32 cellular contexts compared by ENCODE assay signal in the genomic region with DNA sequence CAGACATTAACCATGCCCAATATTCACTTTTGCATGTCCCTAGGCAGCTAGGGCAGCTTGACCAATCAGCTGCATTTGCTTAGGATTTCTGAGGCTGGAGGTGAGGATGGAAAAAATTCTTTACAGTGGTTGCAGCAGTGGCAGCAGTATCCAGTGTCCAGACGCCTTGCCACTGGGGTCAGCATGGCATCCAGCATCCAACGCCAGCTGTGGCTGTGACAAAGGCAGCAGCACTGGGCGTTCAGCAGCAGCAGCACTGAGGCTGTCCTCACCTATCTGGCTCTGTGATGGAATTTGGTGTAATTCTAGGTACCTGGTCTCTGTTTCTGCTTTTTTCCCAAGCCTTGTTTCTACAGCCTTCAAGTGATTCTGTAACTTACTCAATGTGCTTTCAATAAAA. TPM values are rescaled to one million over a fixed set of nuclear protein-coding genes. Genes with fewer than 3 reads are reported as not detected.
"Had no signal": no experiment of that assay in that cellular context is flagged by ENCODE, and none has a peak within 500 bp of the region (broad histone marks: within the 10 kb centered on the region; RNA-seq: fewer than 3 reads in every experiment).

No MANE protein-coding gene starts in this region.

- H3K27ac ChIP-seq: KMS-11, SJSA1, WERI-Rb-1 had no signal

- DNase-seq: activated CD4-positive, alpha-beta T cell treated with anti-CD3 and anti-CD28 coated beads for 1 hour; activated CD4-positive, alpha-beta T cell treated with anti-CD3 and anti-CD28 coated beads, Interleukin-2, amount 10 ng/mL, durations not matched to agents 24 days and 14 days; activated CD4-positive, alpha-beta T cell treated with anti-CD3 and anti-CD28 coated beads, Interleukin-2, amount 50 U/mL, for 4 hours; activated CD4-positive, CD25-positive, alpha-beta regulatory T cell; activated CD8-positive, alpha-beta T cell treated with anti-CD3 and anti-CD28 coated beads for 36 hours; activated naive CD4-positive, alpha-beta T cell treated with anti-CD3 and anti-CD28 coated beads, Interleukin-2, amount 10 ng/mL, durations not matched to agents 7 days and 5 days; activated naive CD8-positive, alpha-beta T cell treated with anti-CD3 and anti-CD28 coated beads, Interleukin-2, amount 50 U/mL, for 24 hours; activated T-cell treated with anti-CD3 and anti-CD28 coated beads, Interleukin-2, amount 50 U/mL, for 24 hours; cerebellar nuclear complex; MM.1S; MV-4-11; NCI-H1092; NCI-H1436 treated with DMSO at 0.1 percent for 48 hours; NCI-H1694 treated with DMSO at 0.1 percent for 48 hours; NCI-H2029; NCI-H510A; NCI-H526; NCI-H748 treated with DMSO at 0.1 percent for 48 hours; SHP77 treated with DMSO at 0.1 percent for 48 hours; SW 1271; T-helper 1 cell; T-helper 2 cell; T1000; WERI-Rb-1 had no signal

- H3K4me2 ChIP-seq: KMS-11 had no signal

- H3K4me3 Mint-ChIP-seq: activated CD4-positive, alpha-beta T cell treated with anti-CD3 and anti-CD28 coated beads, Interleukin-2, amount 10 ng/mL, durations not matched to agents 24 days and 14 days; activated CD8-positive, alpha-beta T cell treated with anti-CD3 and anti-CD28 coated beads for 36 hours; activated naive CD4-positive, alpha-beta T cell treated with anti-CD3 and anti-CD28 coated beads, Interleukin-2, amount 10 ng/mL, durations not matched to agents 7 days and 5 days; activated naive CD8-positive, alpha-beta T cell; activated naive CD8-positive, alpha-beta T cell treated with anti-CD3 and anti-CD28 coated beads, Interleukin-2, amount 50 U/mL, for 24 hours; activated T-cell treated with anti-CD3 and anti-CD28 coated beads, Interleukin-2, amount 50 U/mL, for 24 hours; brain had no signal

- H3K27me3 ChIP-seq: SJSA1 had no signal

- H3K9me3 Mint-ChIP-seq: activated CD4-positive, alpha-beta T cell treated with anti-CD3 and anti-CD28 coated beads, Interleukin-2, amount 10 ng/mL, durations not matched to agents 24 days and 14 days; activated CD8-positive, alpha-beta T cell treated with anti-CD3 and anti-CD28 coated beads for 36 hours; activated naive CD4-positive, alpha-beta T cell treated with anti-CD3 and anti-CD28 coated beads, Interleukin-2, amount 10 ng/mL, durations not matched to agents 7 days and 5 days; activated naive CD8-positive, alpha-beta T cell treated with anti-CD3 and anti-CD28 coated beads, Interleukin-2, amount 50 U/mL, for 24 hours; activated T-cell treated with anti-CD3 and anti-CD28 coated beads, Interleukin-2, amount 50 U/mL, for 24 hours; activated T-helper 2 cell treated with anti-CD3 and anti-CD28 coated beads, Interferon-gamma antibody, Interleukin-2, Interleukin-4, amounts not matched to agents 10 μg/mL and 5 μg/mL and 100 μg/mL, durations not matched to agents 14 hours and 24 hours and 36 hours; brain had no signal

- H3K4me3 ChIP-seq: SJSA1 had no signal

- H3K27me3 Mint-ChIP-seq: activated CD8-positive, alpha-beta T cell treated with anti-CD3 and anti-CD28 coated beads for 36 hours; activated naive CD8-positive, alpha-beta T cell; activated naive CD8-positive, alpha-beta T cell treated with anti-CD3 and anti-CD28 coated beads, Interleukin-2, amount 50 U/mL, for 24 hours; activated T-cell treated with anti-CD3 and anti-CD28 coated beads, Interleukin-2, amount 50 U/mL, for 24 hours; brain had no signal

- FAIRE-seq: bronchial epithelial cell had no signal

- H3K36me3 Mint-ChIP-seq: activated naive CD4-positive, alpha-beta T cell treated with anti-CD3 and anti-CD28 coated beads, Interleukin-2, amount 10 ng/mL, durations not matched to agents 7 days and 5 days; activated naive CD8-positive, alpha-beta T cell; brain had no signal

- H3K9me3 ChIP-seq: SJSA1 had no signal

- ATAC-seq: activated CD8-positive, alpha-beta T cell treated with anti-CD3 and anti-CD28 coated beads for 36 hours; activated naive CD8-positive, alpha-beta T cell treated with anti-CD3 and anti-CD28 coated beads, Interleukin-2, amount 50 U/mL, for 24 hours had no signal

- H3K27ac Mint-ChIP-seq: activated CD4-positive, alpha-beta T cell treated with anti-CD3 and anti-CD28 coated beads, Interleukin-2, amount 10 ng/mL, durations not matched to agents 24 days and 14 days; activated CD8-positive, alpha-beta T cell treated with anti-CD3 and anti-CD28 coated beads for 36 hours; activated naive CD8-positive, alpha-beta T cell; activated naive CD8-positive, alpha-beta T cell treated with anti-CD3 and anti-CD28 coated beads, Interleukin-2, amount 50 U/mL, for 24 hours; activated T-cell treated with anti-CD3 and anti-CD28 coated beads, Interleukin-2, amount 50 U/mL, for 24 hours; activated T-helper 2 cell treated with anti-CD3 and anti-CD28 coated beads, Interferon-gamma antibody, Interleukin-2, Interleukin-4, amounts not matched to agents 10 μg/mL and 5 μg/mL and 100 μg/mL, durations not matched to agents 14 hours and 24 hours and 36 hours; brain had no signal

- H3K4me1 ChIP-seq: SJSA1 had no signal

- H3K9ac ChIP-seq: KMS-11 had no signal

- H3K36me3 ChIP-seq: SJSA1, WERI-Rb-1 had no signal

RNA-seq across cellular contexts. Expression of a gene that starts 15.5 kb away (rescaled TPM):
- total RNA-seq: activated CD4-positive, alpha-beta T cell treated with anti-CD3 and anti-CD28 coated beads, Interleukin-2, amount 10 ng/mL, durations not matched to agents 24 days and 14 days; activated CD8-positive, alpha-beta T cell treated with anti-CD3 and anti-CD28 coated beads for 36 hours; activated T-helper 2 cell treated with anti-CD3 and anti-CD28 coated beads, Interferon-gamma antibody, Interleukin-2, Interleukin-4, amounts not matched to agents 10 μg/mL and 5 μg/mL and 100 μg/mL, durations not matched to agents 14 hours and 24 hours and 36 hours; OCI-LY7 had no signal

RNA-seq across cellular contexts. Expression of a gene that starts 44.7 kb away (rescaled TPM):
- total RNA-seq: activated CD4-positive, alpha-beta T cell treated with anti-CD3 and anti-CD28 coated beads, Interleukin-2, amount 10 ng/mL, durations not matched to agents 24 days and 14 days; activated CD8-positive, alpha-beta T cell treated with anti-CD3 and anti-CD28 coated beads for 36 hours; activated T-helper 2 cell treated with anti-CD3 and anti-CD28 coated beads, Interferon-gamma antibody, Interleukin-2, Interleukin-4, amounts not matched to agents 10 μg/mL and 5 μg/mL and 100 μg/mL, durations not matched to agents 14 hours and 24 hours and 36 hours; LHCN-M2; OCI-LY7; SJSA1 had no signal
